10 cellular contexts compared by ENCODE assay signal in the genomic region with DNA sequence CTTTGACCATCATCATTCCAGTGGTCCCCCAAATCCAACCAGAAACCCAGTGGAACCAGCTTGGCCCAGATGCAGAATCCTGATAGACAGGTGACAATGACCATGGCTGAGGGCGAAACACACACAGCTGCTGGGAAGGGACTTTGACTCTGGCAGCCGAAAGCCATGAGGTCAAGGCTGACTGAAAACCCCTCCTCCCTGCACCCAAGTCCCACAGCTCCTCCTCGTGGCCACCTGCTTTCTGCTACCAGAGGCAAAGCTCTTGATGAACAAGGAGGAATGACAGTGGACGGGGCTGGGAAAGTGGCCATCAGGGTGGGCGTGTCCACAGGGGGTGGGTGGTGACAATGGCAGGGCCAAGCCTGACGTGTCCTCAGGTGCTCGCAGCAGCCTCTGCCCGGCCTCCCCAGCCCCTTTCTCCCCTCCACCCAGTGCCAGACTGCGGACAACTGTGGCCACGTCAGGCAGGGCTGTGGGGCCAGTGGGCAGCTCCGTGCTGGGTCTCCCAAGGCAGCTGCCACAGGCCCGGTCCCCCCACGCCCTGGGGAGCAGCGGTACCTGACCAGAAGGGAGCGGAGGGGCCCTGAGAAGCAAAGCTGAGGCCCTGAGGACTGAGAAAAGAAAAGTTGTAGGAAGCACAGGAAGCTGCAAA. TPM values are rescaled to one million over a fixed set of nuclear protein-coding genes. Genes with fewer than 3 reads are reported as not detected.
A peak's percentile ranks its signal among the peaks of the same experiment; 100 is the strongest.
DNase-seq lines count a peak whose midpoint lies in the region; ATAC-seq and TF ChIP-seq lines count a peak whose summit lies in the region.
"Had no signal": no experiment of that assay in that cellular context is flagged by ENCODE, and none has a peak within 500 bp of the region (broad histone marks: within the 10 kb centered on the region; RNA-seq: fewer than 3 reads in every experiment).

No MANE protein-coding gene starts in this region.

- intact Hi-C loops in PC-3 (cut with micrococcal nuclease) (no loop called here), sigmoid colon (cut with DNase I) (no loop called here)

- H3K4me2 ChIP-seq in PC-3 (ENCODE audit: low read length) = no peak overlapping the region

- H3K4me3 ChIP-seq in PC-3 (ENCODE audit: low read length) (no peak overlapping the region), right atrium auricular region (no peak overlapping the region), sigmoid colon (no peak overlapping the region), suprapubic skin (no peak overlapping the region)

- POLR2A ChIA-PET in PC-3 (lab: Charles Lee; ENCODE audit: unreplicated experiment) = no interaction called here

- BruUV-seq in PC-3 (replicated peaks; lab: Mats Ljungman, UMichigan) = no TSS peak

- DNase-seq in NCI-H82 (lab: John Stamatoyannopoulos, UW) (peak; percentile 70), NCI-H82 treated with DMSO at 0.1 percent for 48 hours (lab: John Stamatoyannopoulos, UW; ENCODE audit: unreplicated experiment) (no peak), PC-3 (no peak), right atrium auricular region (ENCODE audit: low spot score) (peak; percentile 54), sigmoid colon (peak; percentile 57), GM19240 (ENCODE audit: insufficient read length, low spot score) (no peak), suprapubic skin (ENCODE audit: low spot score in 2 of 2) (no peak), foreskin melanocyte (no peak)
- DNase-seq: mammary epithelial cell, NCI-H345 had no signal

- H3K9me2 ChIP-seq in PC-3 (replicated peaks; ENCODE audit: low read length) = no peaks in the 10 kb centered on the region

- H4K20me1 ChIP-seq in PC-3 (ENCODE audit: low read length) = no peaks in the 10 kb centered on the region

- CTCF ChIA-PET in PC-3 (lab: Charles Lee) = no interaction called here

- H3F3A ChIP-seq in PC-3 (ENCODE audit: low read length, unreplicated experiment) = no peaks in the 10 kb centered on the region

- H3K27ac ChIP-seq in PC-3 (ENCODE audit: low read length) (no peak overlapping the region), right atrium auricular region (no peak overlapping the region), sigmoid colon (no peak overlapping the region), suprapubic skin (no peak overlapping the region)

- H3K27me3 ChIP-seq in PC-3 (ENCODE audit: low read length) (no peaks in the 10 kb centered on the region), right atrium auricular region (no peaks in the 10 kb centered on the region), sigmoid colon (no peaks in the 10 kb centered on the region), suprapubic skin (no peaks in the 10 kb centered on the region)

- no peak for ATAC-seq in PC-3

- TF ChIP-seq CTCF in PC-3 (conservative IDR thresholded peaks at IDR 0.05; ENCODE audit: low read depth, low read length) (0 out of 2 replicates have a peak, but pooled peaks have one; percentile 20), right atrium auricular region (IDR thresholded peaks at IDR 0.05) (no peak), sigmoid colon (IDR thresholded peaks at IDR 0.05) (no peak), suprapubic skin (IDR thresholded peaks at IDR 0.05) (no peak)

- H3K9me3 ChIP-seq in PC-3 (ENCODE audit: low read length) = no peaks in the 10 kb centered on the region
- H3K9me3 ChIP-seq in right atrium auricular region = peaks cover 0 to 16% of the 10 kb centered on the region in 2 donors
- H3K9me3 ChIP-seq in sigmoid colon = peaks cover 0 to 8% (median 4%) of the 10 kb centered on the region in 4 donors
- H3K9me3 ChIP-seq in suprapubic skin = peaks cover 8% of the 10 kb centered on the region

- TF ChIP-seq POLR2A in sigmoid colon (IDR thresholded peaks at IDR 0.05) (no peak), suprapubic skin (IDR thresholded peaks at IDR 0.05) (no peak)

- no peak overlapping the region for H3K9ac ChIP-seq in PC-3 (ENCODE audit: low read length)

- WGBS in sigmoid colon, 2 donors = 89 to 90% methylated on average over 15 of the region's 15 CpGs
- WGBS in suprapubic skin = 92% methylated on average over 8 of the region's 15 CpGs

- peaks cover 16% of the 10 kb centered on the region for H3K36me3 ChIP-seq in PC-3 (ENCODE audit: low read depth, low read length)
- peaks cover 19% of the 10 kb centered on the region for H3K36me3 ChIP-seq in right atrium auricular region
- peaks cover 0 to 24% (median 6%) of the 10 kb centered on the region in 4 donors for H3K36me3 ChIP-seq in sigmoid colon
- peaks cover 67% of the 10 kb centered on the region for H3K36me3 ChIP-seq in suprapubic skin

- TF ChIP-seq EP300 in sigmoid colon (IDR thresholded peaks at IDR 0.05) (no peak), suprapubic skin (IDR thresholded peaks at IDR 0.05) (no peak)

- H3K79me2 ChIP-seq in PC-3 (ENCODE audit: low read length) = no peaks in the 10 kb centered on the region

- no peak overlapping the region for H2AFZ ChIP-seq in PC-3 (ENCODE audit: low read length)

- H3K4me1 ChIP-seq in PC-3 (ENCODE audit: insufficient read depth, low read length) = no peaks in the 10 kb centered on the region
- no peaks in the 10 kb centered on the region for H3K4me1 ChIP-seq in right atrium auricular region
- H3K4me1 ChIP-seq in sigmoid colon = no peaks in the 10 kb centered on the region
- H3K4me1 ChIP-seq in suprapubic skin = no peaks in the 10 kb centered on the region

RNA-seq across cellular contexts. Expression of a gene that starts 30.8 kb away (rescaled TPM):
- total RNA-seq in PC-3 (2014; rRNA removed) = 2.5 and 3.4 TPM in 2 replicates
- under 1 TPM; 0.63 to 0.94 TPM for total RNA-seq in right atrium auricular region
- 1 to 10 TPM in 3 of 4 donors, under 1 TPM in 1; 0.49 to 3.0 (median 2.4) TPM for total RNA-seq in sigmoid colon
- 1 to 10 TPM in 1 of 3 donors, under 1 TPM in 1, not detected in 1; 0.60 to 2.1 TPM for polyA plus RNA-seq in sigmoid colon
- under 1 TPM in 3 of 4 donors, not detected in 1; 0.32 to 0.98 (median 0.44) TPM for total RNA-seq in suprapubic skin

Comparison
In these comparisons a context has a peak if more than half of its experiments do, and no peak if none do; other contexts are left out.
1. DNase-seq: peak in NCI-H82 (single experiment), right atrium auricular region (single experiment) and sigmoid colon (single experiment); none in NCI-H82 treated with DMSO at 0.1 percent for 48 hours (single experiment), PC-3 (single experiment), GM19240 (single experiment), suprapubic skin (0 of 2) and foreskin melanocyte (single experiment).